ENCODE assay signal across 1 cellular context in the genomic region with DNA sequence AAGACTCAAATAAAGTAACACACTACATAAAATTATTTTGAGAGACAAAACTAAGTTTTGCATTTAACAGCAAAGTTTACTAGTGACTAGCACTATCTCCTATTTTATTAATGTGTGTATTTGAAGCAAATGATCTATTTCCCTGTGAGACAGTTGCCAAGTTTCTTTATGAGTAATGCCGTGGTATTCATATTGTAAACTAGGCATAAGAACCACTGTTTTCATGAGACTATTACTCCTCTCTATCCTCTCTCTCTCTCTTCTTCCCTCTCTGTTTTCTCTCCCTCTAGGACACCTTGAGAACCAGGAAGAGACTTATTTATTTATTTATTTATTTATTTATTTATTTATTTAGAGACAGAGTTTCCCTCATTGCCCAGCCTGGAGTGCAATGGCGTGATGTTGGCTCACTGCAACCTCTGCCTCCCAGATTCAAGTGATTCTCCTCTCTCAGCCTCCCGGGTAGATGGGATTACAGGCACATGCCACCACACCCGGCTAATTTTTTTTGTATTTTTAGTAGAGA.
TF ChIP-seq lines count a peak whose summit lies in the region.

No MANE protein-coding gene starts in this region.

TF ChIP-seq in SK-N-SH, 30 proteins besides CTCF, POLR2A, EP300 and RAD21:
- TF ChIP-seq FOSL2 (IDR thresholded peaks at IDR 0.05; ENCODE audit: borderline replicate concordance, low read depth), result 0 out of 2 replicates have a peak, but pooled peaks have one; percentile 8
- TF ChIP-seq FOXJ3 (CRISPR knock-in tag; IDR thresholded peaks at IDR 0.05), result no peak
